ENCODE assay signal across 9 cellular contexts in genomic region chr15:35697549-35698299, GRCh38.
DNase-seq lines count a peak whose midpoint lies in the region; ATAC-seq, FAIRE-seq and TF ChIP-seq lines count a peak whose summit lies in the region.
"Had no signal": no experiment of that assay in that cellular context is flagged by ENCODE, and none has a peak within 500 bp of the region (broad histone marks: within the 10 kb centered on the region; RNA-seq: fewer than 3 reads in every experiment).

No MANE protein-coding gene starts in this region.

- no peaks in the 10 kb centered on the region for H3K36me3 ChIP-seq in SJSA1

- no peak for DNase-seq in H54 (ENCODE audit: insufficient read length, low spot score)
- DNase-seq in SJSA1 (ENCODE audit: low read depth in 1 of 2, low spot score in 2 of 2), result peak; percentile 53 to 83
- peak; percentile 45 for DNase-seq in glomerular visceral epithelial cell (ENCODE audit: extremely low spot score)
- peak; percentile 70 for DNase-seq in renal cortical epithelial cell (ENCODE audit: low read depth)
- DNase-seq in occipital lobe (lab: John Stamatoyannopoulos, UW), result no peak
- DNase-seq in G401 (ENCODE audit: low spot score), result no peak
- DNase-seq: activated naive CD4-positive, alpha-beta T cell treated with Interleukin-2 at 50 U/mL for 16 hours had no signal

- peak overlapping the region; percentile 67 for H3K27ac ChIP-seq in SJSA1

- no peak for TF ChIP-seq POLR2A in H54 (IDR thresholded peaks at IDR 0.05; ENCODE audit: low read depth, low read length)

- no peaks in the 10 kb centered on the region for H3K27me3 ChIP-seq in SJSA1 (replicated peaks)

- H3K4me3 ChIP-seq in SJSA1, result no peak overlapping the region

- in situ Hi-C loops in G401 (cut with HindIII; ENCODE audit: low sequenced_read_pairs), result no loop called here

- H3K4me1 ChIP-seq in SJSA1 (replicated peaks), result peaks cover 26% of the 10 kb centered on the region

- FAIRE-seq in H54 (lab: Jason Lieb, UNC), result peak; percentile 80

- ATAC-seq in GM21390 (IDR thresholded peaks at IDR 0.05; ENCODE audit: unreplicated experiment), result no peak
- ATAC-seq in GM18909 (IDR thresholded peaks at IDR 0.05; ENCODE audit: poor library complexity, unreplicated experiment), result no peak

- H3K9me3 ChIP-seq in SJSA1 (replicated peaks), result no peaks in the 10 kb centered on the region

Comparison
In these comparisons a context has a peak if more than half of its experiments do, and no peak if none do; other contexts are left out.
1. DNase-seq: peak in SJSA1 (2 of 2), glomerular visceral epithelial cell (single experiment) and renal cortical epithelial cell (single experiment); none in H54 (single experiment), occipital lobe (single experiment) and G401 (single experiment).